ENCODE assay signal across 8 cellular contexts in the genomic region with DNA sequence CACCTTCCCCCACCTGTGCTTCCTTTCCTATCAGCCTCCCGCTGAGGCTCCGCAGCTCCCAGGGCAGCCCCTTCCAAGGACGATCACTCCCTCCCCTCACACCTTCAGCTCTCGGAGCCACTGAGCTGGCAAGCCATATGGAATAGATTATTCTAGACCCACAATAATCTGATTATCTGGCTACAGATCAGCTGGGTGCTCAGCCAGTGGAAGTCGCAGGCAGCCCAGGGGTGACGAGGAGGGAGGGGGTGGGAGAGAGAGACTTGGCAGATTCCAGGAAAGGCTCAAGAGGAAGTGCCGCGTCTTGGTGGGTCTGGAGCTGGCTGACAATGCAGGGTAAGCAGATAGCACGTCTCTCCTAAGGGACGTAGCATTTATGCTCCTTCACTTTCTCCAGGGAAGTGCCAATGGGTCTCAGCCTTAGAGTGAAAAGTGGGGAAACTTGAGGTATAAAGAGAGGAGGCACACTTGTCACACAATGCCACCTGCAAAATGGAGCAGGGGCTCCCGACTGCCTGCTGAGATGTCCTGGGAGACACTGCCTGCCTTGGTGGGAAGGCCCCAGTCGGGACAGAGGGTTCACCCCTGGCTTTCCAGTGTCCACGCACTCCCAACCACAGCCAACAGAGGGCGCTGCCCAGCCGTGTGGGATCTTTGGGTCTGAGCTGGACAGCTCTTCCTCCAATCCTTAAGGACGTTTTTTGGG. TPM values are rescaled to one million over a fixed set of nuclear protein-coding genes. Genes with fewer than 3 reads are reported as not detected.
A peak's percentile ranks its signal among the peaks of the same experiment; 100 is the strongest.
DNase-seq lines count a peak whose midpoint lies in the region; ATAC-seq and TF ChIP-seq lines count a peak whose summit lies in the region.

No MANE protein-coding gene starts in this region.

- H3K36me3 Mint-ChIP-seq in osteocyte (ENCODE audit: unreplicated experiment) = no peaks in the 10 kb centered on the region

- no peaks in the 10 kb centered on the region for H3K36me3 ChIP-seq in upper lobe of left lung

- H3K9me3 ChIP-seq in upper lobe of left lung = no peaks in the 10 kb centered on the region

- peaks cover 0 to 16% (median 15%) of the 10 kb centered on the region in 4 donors for H3K4me1 ChIP-seq in upper lobe of left lung

- H3K27ac Mint-ChIP-seq in osteocyte (ENCODE audit: unreplicated experiment) = no peak overlapping the region

- no peaks in the 10 kb centered on the region for H3K27me3 Mint-ChIP-seq in osteocyte (ENCODE audit: unreplicated experiment)

- TF ChIP-seq CTCF in RWPE1 (conservative IDR thresholded peaks at IDR 0.05; ENCODE audit: low read depth) (peak; percentile 99), osteocyte (IDR thresholded peaks at IDR 0.05) (peak; percentile 98), upper lobe of left lung (IDR thresholded peaks at IDR 0.05) (peak; percentile 85 to 93 (median 93))

- no peaks in the 10 kb centered on the region for H3K9me3 Mint-ChIP-seq in osteocyte (ENCODE audit: unreplicated experiment)

- H3K27me3 ChIP-seq in upper lobe of left lung = no peaks in the 10 kb centered on the region

- no peak overlapping the region for H3K4me3 Mint-ChIP-seq in osteocyte (ENCODE audit: unreplicated experiment)

- no peak for TF ChIP-seq POLR2A in upper lobe of left lung (IDR thresholded peaks at IDR 0.05)

- H3K27ac ChIP-seq in RWPE1 = peak overlapping the region; percentile 68
- H3K27ac ChIP-seq in upper lobe of left lung = peak overlapping the region in 1 of 4 donors; percentile 70

- POLR2A ChIA-PET in RWPE1 (lab: Yijun Ruan, JAX; ENCODE audit: low non-redundant PET) = no interaction called here

- WGBS in upper lobe of left lung, 2 donors = 35 to 49% methylated on average over 11 to 16 of the region's 16 CpGs

- peak; percentile 92 to 95 for ATAC-seq in upper lobe of left lung (ENCODE audit: low FRiP score in 2 of 2)

- CTCF ChIA-PET in RWPE1 (lab: Yijun Ruan, JAX) = interaction anchor here (0.5 to 5.0 kb wide), 28 partner anchors 8 to 404 kb away, joined by 3 to 86 read pairs (median 4); a partner anchor contains a TSS

- H3K4me3 ChIP-seq in upper lobe of left lung = no peak overlapping the region

- DNase-seq in NCI-H510A treated with DMSO at 0.1 percent for 48 hours (lab: John Stamatoyannopoulos, UW) (peak; percentile 23), NCI-H510A (lab: John Stamatoyannopoulos, UW) (no peak), HS-27A (ENCODE audit: low read depth) (peak; percentile 52), RWPE1 (ENCODE audit: low spot score) (peak; percentile 85), germinal center (ENCODE audit: low spot score) (peak; percentile 79), osteocyte (ENCODE audit: extremely low spot score, unreplicated experiment) (peak; percentile 95), upper lobe of left lung (peak; percentile 88 to 91)
- DNase-seq in activated effector memory CD4-positive, alpha-beta T cell treated with anti-CD3 and anti-CD28 coated beads, Interleukin-2, amount 50 U/mL, for 16 hours = peak; percentile 89

- peaks cover 9% of the 10 kb centered on the region for H3K4me1 Mint-ChIP-seq in osteocyte (ENCODE audit: unreplicated experiment)

- no peak for TF ChIP-seq EP300 in upper lobe of left lung (IDR thresholded peaks at IDR 0.05)

RNA-seq across cellular contexts. Expression of a gene that starts 9.4 kb away (rescaled TPM):
- total RNA-seq in osteocyte (2.1 and 2.2 TPM in 2 replicates), upper lobe of left lung (1 to 10 TPM in 5 of 6 donors, under 1 TPM in 1; 0.49 to 3.5 (median 1.7) TPM)

RNA-seq across cellular contexts. Expression of a gene that starts 15.7 kb away (rescaled TPM):
- not detected in 2 replicates for total RNA-seq in osteocyte
- total RNA-seq in upper lobe of left lung = under 1 TPM in 1 of 6 donors, not detected in 5; 0.26 TPM

RNA-seq across cellular contexts. Expression of a gene that starts 54.2 kb away (rescaled TPM):
- total RNA-seq in osteocyte (93.1 and 95.4 TPM in 2 replicates), upper lobe of left lung (100 to 1,000 TPM in 3 of 6 donors, 10 to 100 TPM in 3; 52.7 to 201 (median 98.9) TPM)
